In genomic region chr14:91929700-91930099, GRCh38 we compare ENCODE assay signal across 28 cellular contexts. TPM values are rescaled to one million over a fixed set of nuclear protein-coding genes. Genes with fewer than 3 reads are reported as not detected.
DNase-seq lines count a peak whose midpoint lies in the region; ATAC-seq and TF ChIP-seq lines count a peak whose summit lies in the region.
"Had no signal": no experiment of that assay in that cellular context is flagged by ENCODE, and none has a peak within 500 bp of the region (broad histone marks: within the 10 kb centered on the region; RNA-seq: fewer than 3 reads in every experiment).

No MANE protein-coding gene starts in this region.

- H3K4me2 ChIP-seq in IMR-90 (ENCODE audit: low read depth, low read length) = no peak overlapping the region
- H3K4me2 ChIP-seq in mesendoderm (ENCODE audit: low read length) = no peak overlapping the region
- H3K4me2 ChIP-seq: neural progenitor cell had no signal

- no peaks in the 10 kb centered on the region for H3K4me1 Mint-ChIP-seq in activated naive CD8-positive, alpha-beta T cell treated with anti-CD3 and anti-CD28 coated beads, Interleukin-2, amount 50 U/mL, for 24 hours
- H3K4me1 Mint-ChIP-seq: activated naive CD4-positive, alpha-beta T cell treated with anti-CD3 and anti-CD28 coated beads, Interleukin-2, amount 10 ng/mL, durations not matched to agents 7 days and 5 days; CD8-positive, alpha-beta memory T cell; neural progenitor cell; stimulated activated memory B cell treated with anti-CD40 and anti-IgM and Interleukin-4, amounts not matched to agents 10 μg/mL and 1 μg/mL and 100 μg/mL, for 72 hours; T-cell had no signal

- H3K79me1 ChIP-seq in IMR-90 (ENCODE audit: low read depth in 1 of 2, low read length in 2 of 2) (peaks cover 12 to 51% of the 10 kb centered on the region in 2 experiments), mesendoderm (ENCODE audit: low read length) (no peaks in the 10 kb centered on the region)

- H4K5ac ChIP-seq in IMR-90 (ENCODE audit: low read depth, low read length) (no peak overlapping the region), mesendoderm (ENCODE audit: low read length) (no peak overlapping the region)

- H2BK20ac ChIP-seq in IMR-90 (ENCODE audit: low read depth, low read length) = no peak overlapping the region

- no peak for TF ChIP-seq CTCF in IMR-90 (conservative IDR thresholded peaks at IDR 0.05; ENCODE audit: low read depth, low read length)
- no peak for TF ChIP-seq CTCF in choroid plexus epithelial cell (conservative IDR thresholded peaks at IDR 0.05; ENCODE audit: low read depth, low read length)
- TF ChIP-seq CTCF in psoas muscle (IDR thresholded peaks at IDR 0.05) = no peak

- no peak overlapping the region for H3K4me3 ChIP-seq in IMR-90 (ENCODE audit: insufficient read depth, low read depth, low read length)
- no peak overlapping the region for H3K4me3 ChIP-seq in choroid plexus epithelial cell (ENCODE audit: low read depth, low read length)
- no peak overlapping the region for H3K4me3 ChIP-seq in mesendoderm (ENCODE audit: low read length)
- no peak overlapping the region for H3K4me3 ChIP-seq in psoas muscle
- H3K4me3 ChIP-seq: esophagus squamous epithelium, heart left ventricle, neural progenitor cell, prostate gland had no signal

- TF ChIP-seq RAD21 in IMR-90 (IDR thresholded peaks at IDR 0.05; ENCODE audit: low read length) = no peak

- H2BK5ac ChIP-seq in IMR-90 (ENCODE audit: low read depth, low read length, poor library complexity, severe bottlenecking) (no peak overlapping the region), mesendoderm (ENCODE audit: low read length) (no peak overlapping the region)

- intact Hi-C loops in IMR-90 (cut with micrococcal nuclease) = no loop called here
- intact Hi-C loops in psoas muscle (cut with DNase I) = no loop called here

- no peak overlapping the region for H4K8ac ChIP-seq in IMR-90 (ENCODE audit: low read depth in 2 of 2, low read length in 2 of 2)
- no peak overlapping the region for H4K8ac ChIP-seq in mesendoderm (ENCODE audit: low read depth, low read length)

- 82% methylated on average over 2 of the region's 3 CpGs; no CpG with 5 or more reads in 1 of the 2 experiments for WGBS in IMR-90 (ENCODE audit: extremely low coverage in 2 of 2, insufficient read length in 1 of 2), 2 experiments
- WGBS in mesendoderm (ENCODE audit: extremely low coverage, insufficient coverage, low lambda C conversion rate) = no CpG with 5 or more reads among the region's 3 CpGs
- 50 to 61% (median 55%) methylated on average over 3 of the region's 3 CpGs for WGBS in psoas muscle, 3 donors

- no peaks in the 10 kb centered on the region for H3K27me3 Mint-ChIP-seq in activated naive CD8-positive, alpha-beta T cell treated with anti-CD3 and anti-CD28 coated beads, Interleukin-2, amount 50 U/mL, for 24 hours

- no peak overlapping the region for H2BK120ac ChIP-seq in IMR-90 (ENCODE audit: low read depth, low read length)
- no peak overlapping the region for H2BK120ac ChIP-seq in mesendoderm (ENCODE audit: low read depth, low read length)

- in situ Hi-C loops in IMR-90 (cut with MboI; ENCODE audit: low sequenced_read_pairs) = no loop called here

- no peaks in the 10 kb centered on the region for H3K9me3 ChIP-seq in IMR-90 (ENCODE audit: control insufficient read depth, insufficient read depth, low read length)
- no peaks in the 10 kb centered on the region for H3K9me3 ChIP-seq in psoas muscle
- H3K9me3 ChIP-seq: esophagus squamous epithelium, heart left ventricle, prostate gland had no signal

- no peak overlapping the region for H3K27ac Mint-ChIP-seq in activated naive CD8-positive, alpha-beta T cell treated with anti-CD3 and anti-CD28 coated beads, Interleukin-2, amount 50 U/mL, for 24 hours
- H3K27ac Mint-ChIP-seq: activated naive CD4-positive, alpha-beta T cell treated with anti-CD3 and anti-CD28 coated beads, Interleukin-2, amount 10 ng/mL, durations not matched to agents 7 days and 5 days; CD8-positive, alpha-beta memory T cell; neural progenitor cell; stimulated activated memory B cell treated with anti-CD40 and anti-IgM and Interleukin-4, amounts not matched to agents 10 μg/mL and 1 μg/mL and 100 μg/mL, for 72 hours; T-cell had no signal

- no peak overlapping the region for H3K56ac ChIP-seq in IMR-90 (ENCODE audit: extremely low read depth, insufficient read depth, low read length)
- no peak overlapping the region for H3K56ac ChIP-seq in mesendoderm (ENCODE audit: low read length)

- CTCF ChIA-PET in IMR-90 (lab: Yijun Ruan, JAX) = no interaction called here

- no peak overlapping the region for H2AK5ac ChIP-seq in IMR-90 (ENCODE audit: low read depth, low read length)
- no peak overlapping the region for H2AK5ac ChIP-seq in mesendoderm (ENCODE audit: low read length)

- H2BK15ac ChIP-seq in IMR-90 (ENCODE audit: low read depth, low read length) = no peak overlapping the region
- no peak overlapping the region for H2BK15ac ChIP-seq in mesendoderm (replicated peaks; ENCODE audit: low read depth)

- H3K27ac ChIP-seq in IMR-90 (ENCODE audit: insufficient read depth, low read length) (no peak overlapping the region), mesendoderm (ENCODE audit: low read depth, low read length) (no peak overlapping the region), psoas muscle (no peak overlapping the region)
- H3K27ac ChIP-seq: esophagus squamous epithelium, neural progenitor cell, prostate gland had no signal

- POLR2A ChIA-PET in IMR-90 (lab: Charles Lee; ENCODE audit: unreplicated experiment) = no interaction called here

- H4K91ac ChIP-seq in IMR-90 (ENCODE audit: insufficient read depth, low read depth, low read length) = no peak overlapping the region

- no peak for ATAC-seq in IMR-90 (ENCODE audit: low read depth)
- ATAC-seq in HG03045 (IDR thresholded peaks at IDR 0.05; ENCODE audit: unreplicated experiment) = no peak
- ATAC-seq in activated naive CD8-positive, alpha-beta T cell treated with anti-CD3 and anti-CD28 coated beads, Interleukin-2, amount 50 U/mL, for 24 hours = no peak
- ATAC-seq in psoas muscle = no peak
- ATAC-seq: heart left ventricle; left ventricle myocardium superior; stimulated activated memory B cell treated with anti-CD40 and anti-IgM and Interleukin-4, amounts not matched to agents 10 μg/mL and 1 μg/mL and 100 μg/mL, for 72 hours; T-cell had no signal

- no peaks in the 10 kb centered on the region for H3K79me2 ChIP-seq in mesendoderm (ENCODE audit: control insufficient read depth, insufficient read depth, low read length)

- H3K23ac ChIP-seq in IMR-90 (ENCODE audit: low read depth, low read length) (no peak overlapping the region), mesendoderm (ENCODE audit: low read length) (no peak overlapping the region)

- H3K36me3 ChIP-seq in IMR-90 (ENCODE audit: control insufficient read depth, insufficient read depth, low read length) (peaks cover 53% of the 10 kb centered on the region), mesendoderm (ENCODE audit: control insufficient read depth, insufficient read depth, low read length) (no peaks in the 10 kb centered on the region), psoas muscle (ENCODE audit: insufficient read depth in 1 of 2, low read depth in 1 of 2) (no peaks in the 10 kb centered on the region)
- H3K36me3 ChIP-seq: esophagus squamous epithelium, neural progenitor cell, prostate gland had no signal

- H2AK9ac ChIP-seq in IMR-90 (replicated peaks; ENCODE audit: low read depth, low read length, poor library complexity) = no peak overlapping the region

- H3K9ac ChIP-seq in IMR-90 (ENCODE audit: low read depth, low read length) = no peak overlapping the region
- no peak overlapping the region for H3K9ac ChIP-seq in mesendoderm (ENCODE audit: low read length)
- H3K9ac ChIP-seq: neural progenitor cell had no signal

- H2AFZ ChIP-seq in IMR-90 (replicated peaks; ENCODE audit: low read length, poor library complexity) = no peak overlapping the region

- H4K20me1 ChIP-seq in IMR-90 (ENCODE audit: insufficient read depth, low read length) = peaks cover 25% of the 10 kb centered on the region

- no peaks in the 10 kb centered on the region for H3K9me3 Mint-ChIP-seq in activated naive CD8-positive, alpha-beta T cell treated with anti-CD3 and anti-CD28 coated beads, Interleukin-2, amount 50 U/mL, for 24 hours
- H3K9me3 Mint-ChIP-seq: activated naive CD4-positive, alpha-beta T cell treated with anti-CD3 and anti-CD28 coated beads, Interleukin-2, amount 10 ng/mL, durations not matched to agents 7 days and 5 days; CD8-positive, alpha-beta memory T cell; neural progenitor cell; stimulated activated memory B cell treated with anti-CD40 and anti-IgM and Interleukin-4, amounts not matched to agents 10 μg/mL and 1 μg/mL and 100 μg/mL, for 72 hours; T-cell had no signal

- dilution Hi-C loops in IMR-90 (cut with HindIII; ENCODE audit: low sequenced_read_pairs, unreplicated experiment) = no loop called here

- BruUV-seq in IMR-90 (replicated peaks; lab: Mats Ljungman, UMichigan) = no TSS peak

- TF ChIP-seq POLR2A in IMR-90 (IDR thresholded peaks at IDR 0.05; ENCODE audit: low read depth, low read length) = no peak

- H3K4me3 Mint-ChIP-seq in activated naive CD8-positive, alpha-beta T cell treated with anti-CD3 and anti-CD28 coated beads, Interleukin-2, amount 50 U/mL, for 24 hours = no peak overlapping the region
- H3K4me3 Mint-ChIP-seq: activated naive CD4-positive, alpha-beta T cell treated with anti-CD3 and anti-CD28 coated beads, Interleukin-2, amount 10 ng/mL, durations not matched to agents 7 days and 5 days; CD8-positive, alpha-beta memory T cell; neural progenitor cell; stimulated activated memory B cell treated with anti-CD40 and anti-IgM and Interleukin-4, amounts not matched to agents 10 μg/mL and 1 μg/mL and 100 μg/mL, for 72 hours; T-cell had no signal

- no peaks in the 10 kb centered on the region for H3K27me3 ChIP-seq in IMR-90 (ENCODE audit: control insufficient read depth, insufficient read depth, low read length)
- no peaks in the 10 kb centered on the region for H3K27me3 ChIP-seq in mesendoderm (ENCODE audit: insufficient read depth, low read length, poor library complexity)
- no peaks in the 10 kb centered on the region for H3K27me3 ChIP-seq in psoas muscle (ENCODE audit: insufficient read depth in 3 of 3, low read length in 2 of 3)
- H3K27me3 ChIP-seq: heart left ventricle, neural progenitor cell had no signal

- H3K4ac ChIP-seq in IMR-90 (ENCODE audit: low read depth, low read length) = no peak overlapping the region
- H3K4ac ChIP-seq in mesendoderm (ENCODE audit: low read depth, low read length) = no peak overlapping the region

- peaks cover 13% of the 10 kb centered on the region; the same call in 1 of the 2 replicates for H3K9me1 ChIP-seq in IMR-90 (ENCODE audit: insufficient read depth, low read length)

- H3K4me1 ChIP-seq in IMR-90 (ENCODE audit: control insufficient read depth, insufficient read depth, low read length) = peaks cover 6% of the 10 kb centered on the region
- H3K4me1 ChIP-seq in mesendoderm (ENCODE audit: control insufficient read depth, low read depth, low read length) = peaks cover 14% of the 10 kb centered on the region
- H3K4me1 ChIP-seq in psoas muscle = no peaks in the 10 kb centered on the region
- H3K4me1 ChIP-seq: neural progenitor cell, prostate gland had no signal

- DNase-seq in IMR-90 = peak; percentile 40
- DNase-seq in choroid plexus epithelial cell (ENCODE audit: low read depth) = peak; percentile 33
- DNase-seq in mesendoderm = no peak
- no peak for DNase-seq in activated naive CD8-positive, alpha-beta T cell treated with anti-CD3 and anti-CD28 coated beads, Interleukin-2, amount 50 U/mL, for 24 hours
- no peak for DNase-seq in psoas muscle
- no peak for DNase-seq in central memory CD4-positive, alpha-beta T cell
- DNase-seq: activated CD4-positive, alpha-beta T cell treated with anti-CD3 and anti-CD28 coated beads for 4 hours; activated naive CD4-positive, alpha-beta T cell treated with anti-CD3 and anti-CD28 coated beads, Interleukin-2, amount 10 ng/mL, durations not matched to agents 7 days and 5 days; AML-193; CD8-positive, alpha-beta memory T cell; DMS153; effector CD8-positive, alpha-beta T cell; esophagus squamous epithelium; GF-D8; heart left ventricle; Kasumi-1; left ventricle myocardium superior; NCI-H1092; NCI-H2029; NCI-H345; OCI-M1; SHP77 treated with DMSO at 0.1 percent for 48 hours; small intestine; T-cell had no signal

- H3K36me3 Mint-ChIP-seq in activated naive CD8-positive, alpha-beta T cell treated with anti-CD3 and anti-CD28 coated beads, Interleukin-2, amount 50 U/mL, for 24 hours (ENCODE audit: low read depth) = no peaks in the 10 kb centered on the region
- H3K36me3 Mint-ChIP-seq: activated naive CD4-positive, alpha-beta T cell treated with anti-CD3 and anti-CD28 coated beads, Interleukin-2, amount 10 ng/mL, durations not matched to agents 7 days and 5 days; CD8-positive, alpha-beta memory T cell; neural progenitor cell; stimulated activated memory B cell treated with anti-CD40 and anti-IgM and Interleukin-4, amounts not matched to agents 10 μg/mL and 1 μg/mL and 100 μg/mL, for 72 hours; T-cell had no signal

- H3K14ac ChIP-seq in IMR-90 (replicated peaks; ENCODE audit: low read depth, low read length) = no peak overlapping the region

- no peak overlapping the region for H3K18ac ChIP-seq in IMR-90 (ENCODE audit: low read depth, low read length)
- peak overlapping the region; percentile 32 for H3K18ac ChIP-seq in mesendoderm (ENCODE audit: low read length)

RNA-seq across cellular contexts. Expression of gene FBLN5, which starts 17.8 kb away (rescaled TPM):
- total RNA-seq in IMR-90 (2012; rRNA removed) = 9.7 and 10.6 TPM in 2 replicates
- 68.1 and 76.4 TPM in 2 replicates for polyA plus RNA-seq in IMR-90 (2012; rRNA removed)
- polyA plus RNA-seq in IMR-90 (2012; cell fraction: cytosol; rRNA removed) = 70.9 and 119 TPM in 2 replicates
- polyA plus RNA-seq in IMR-90 (2012; cell fraction: nucleus; rRNA removed; ENCODE audit: low replicate concordance) = 25.1 and 44.9 TPM in 2 replicates
- polyA plus RNA-seq in mesendoderm (2013, experiment 1 of 2) = 7.8 TPM
- polyA plus RNA-seq in mesendoderm (2013, experiment 2 of 2) = 8.4 TPM
- 10 to 100 TPM; 15.4 to 37.8 (median 22.7) TPM for total RNA-seq in psoas muscle
- 10 to 100 TPM; 12.3 to 18.0 (median 14.7) TPM for polyA plus RNA-seq in psoas muscle

Comparison
In these comparisons a context has a peak if more than half of its experiments do, and no peak if none do; other contexts are left out.
1. DNase-seq: peak in IMR-90 (single experiment) and choroid plexus epithelial cell (single experiment); none in mesendoderm (single experiment), activated naive CD8-positive, alpha-beta T cell treated with anti-CD3 and anti-CD28 coated beads, Interleukin-2, amount 50 U/mL, for 24 hours (single experiment), psoas muscle (0 of 2) and central memory CD4-positive, alpha-beta T cell (single experiment).